Comparison of ENCODE assay signal across 8 cellular contexts in genomic region chrX:71618303-71618721, GRCh38. TPM values are rescaled to one million over a fixed set of nuclear protein-coding genes. Genes with fewer than 3 reads are reported as not detected.
DNase-seq lines count a peak whose midpoint lies in the region; ATAC-seq and TF ChIP-seq lines count a peak whose summit lies in the region.

Gene CXCR3, minus strand, starts transcription at chrX:71618511. Its CDS starts 62 bp downstream, at chrX:71618449.

- H3K27me3 Mint-ChIP-seq in immature natural killer cell (ENCODE audit: low read depth in 3 of 3), result peaks cover 15 to 21% (median 15%) of the 10 kb centered on the region in 3 donors
- no peaks in the 10 kb centered on the region for H3K27me3 Mint-ChIP-seq in stimulated activated naive CD8-positive, alpha-beta T cell treated with anti-CD3 and anti-CD28 coated beads, Interleukin-15, amount 100 ng/mL, for 72 hours

- peak within 1 kb of the TSS; percentile 84 to 92 (median 87) for H3K4me3 Mint-ChIP-seq in immature natural killer cell
- H3K4me3 Mint-ChIP-seq in stimulated activated naive CD8-positive, alpha-beta T cell treated with anti-CD3 and anti-CD28 coated beads, Interleukin-15, amount 100 ng/mL, for 72 hours, result peak within 1 kb of the TSS; percentile 94 to 98

- H3K36me3 Mint-ChIP-seq in immature natural killer cell, result peaks cover 0 to 15% (median 5%) of the 10 kb centered on the region in 3 donors

- H3K4me1 Mint-ChIP-seq in immature natural killer cell, result peaks cover 79 to 92% of the 10 kb centered on the region in 2 donors
- H3K4me1 Mint-ChIP-seq in stimulated activated naive CD8-positive, alpha-beta T cell treated with anti-CD3 and anti-CD28 coated beads, Interleukin-15, amount 100 ng/mL, for 72 hours, result peaks cover 80% of the 10 kb centered on the region

- peak; percentile 64 for DNase-seq in NK-92 treated with Interleukin-12 subunit alpha and Interleukin-12 subunit beta, amount 100 ng/mL, for 24 hours (lab: John Stamatoyannopoulos, UW)
- DNase-seq in NK-92 (lab: John Stamatoyannopoulos, UW; ENCODE audit: unreplicated experiment) (no peak), HK-2 (ENCODE audit: unreplicated experiment) (peak; percentile 24), immature natural killer cell (peak; percentile 60 to 67 (median 62)), DMS79 (lab: John Stamatoyannopoulos, UW) (no peak)
- DNase-seq in activated CD4-positive, alpha-beta T cell treated with anti-CD3 and anti-CD28 coated beads, Interleukin-2, amount 50 U/mL, for 48 hours, result peak; percentile 74 to 81
- peak; percentile 67 to 85 for DNase-seq in stimulated activated naive CD8-positive, alpha-beta T cell treated with anti-CD3 and anti-CD28 coated beads, Interleukin-15, amount 100 ng/mL, for 72 hours

- no peaks in the 10 kb centered on the region for H3K9me3 Mint-ChIP-seq in immature natural killer cell
- no peaks in the 10 kb centered on the region for H3K9me3 Mint-ChIP-seq in stimulated activated naive CD8-positive, alpha-beta T cell treated with anti-CD3 and anti-CD28 coated beads, Interleukin-15, amount 100 ng/mL, for 72 hours

- peak within 1 kb of the TSS; percentile 88 to 97 (median 94) for H3K27ac Mint-ChIP-seq in immature natural killer cell
- peak within 1 kb of the TSS; percentile 94 to 95 for H3K27ac Mint-ChIP-seq in stimulated activated naive CD8-positive, alpha-beta T cell treated with anti-CD3 and anti-CD28 coated beads, Interleukin-15, amount 100 ng/mL, for 72 hours

- ATAC-seq in stimulated activated naive CD8-positive, alpha-beta T cell treated with anti-CD3 and anti-CD28 coated beads, Interleukin-15, amount 100 ng/mL, for 72 hours, result peak; percentile 69
- no peak for ATAC-seq in SK-N-SH treated with all-trans-retinoic acid at 6 μM for 48 hours

TF ChIP-seq in SK-N-SH treated with all-trans-retinoic acid at 6 μM for 48 hours, 23 proteins besides CTCF, POLR2A, EP300 and RAD21:
- TF ChIP-seq ZFP3 (CRISPR knock-in tag; IDR thresholded peaks at IDR 0.05) (no peak), CSRNP3 (CRISPR knock-in tag; IDR thresholded peaks at IDR 0.05) (no peak), TCF4 (CRISPR knock-in tag; IDR thresholded peaks at IDR 0.05; ENCODE audit: borderline replicate concordance) (no peak), ISL1 (CRISPR knock-in tag; IDR thresholded peaks at IDR 0.05) (no peak), POU6F1 (CRISPR knock-in tag; IDR thresholded peaks at IDR 0.05; ENCODE audit: borderline replicate concordance, low read depth) (no peak), CREB5 (CRISPR knock-in tag; IDR thresholded peaks at IDR 0.05; ENCODE audit: low read depth) (no peak), GLIS3 (CRISPR knock-in tag; IDR thresholded peaks at IDR 0.05) (no peak), TSHZ2 (CRISPR knock-in tag; IDR thresholded peaks at IDR 0.05) (no peak), ZFP30 (CRISPR knock-in tag; IDR thresholded peaks at IDR 0.05) (no peak)

RNA-seq across cellular contexts. Expression of gene CXCR3, which starts in this region (rescaled TPM):
- polyA plus RNA-seq in immature natural killer cell, result 100 to 1,000 TPM in 1 of 3 donors, 10 to 100 TPM in 2; 31.1 to 108 (median 34.3) TPM

Comparison
In these comparisons a context has a peak if more than half of its experiments do, and no peak if none do; other contexts are left out.
1. DNase-seq: peak in NK-92 treated with Interleukin-12 subunit alpha and Interleukin-12 subunit beta, amount 100 ng/mL, for 24 hours (single experiment), HK-2 (single experiment), activated CD4-positive, alpha-beta T cell treated with anti-CD3 and anti-CD28 coated beads, Interleukin-2, amount 50 U/mL, for 48 hours (2 of 2), immature natural killer cell (3 of 3) and stimulated activated naive CD8-positive, alpha-beta T cell treated with anti-CD3 and anti-CD28 coated beads, Interleukin-15, amount 100 ng/mL, for 72 hours (2 of 2); none in NK-92 (single experiment) and DMS79 (single experiment).